In the genomic region with DNA sequence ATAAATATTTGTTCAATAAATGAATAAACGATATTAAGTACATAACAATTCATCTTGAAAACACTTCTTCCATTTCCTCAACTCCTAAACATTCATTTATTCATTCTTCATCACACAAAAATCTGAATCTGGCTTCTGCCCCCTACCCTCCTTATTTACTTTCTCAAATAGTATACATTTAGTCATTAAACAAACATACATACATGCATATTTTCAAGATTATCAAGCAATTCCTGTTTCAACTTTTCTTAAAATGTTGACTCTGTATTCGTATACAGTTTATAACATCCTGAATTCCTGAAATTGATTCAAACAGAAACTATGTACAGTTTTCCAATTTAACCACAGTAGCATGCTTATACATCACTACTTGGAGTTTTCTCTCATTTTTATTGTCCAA, we compare ENCODE assay signal across 18 cellular contexts.
DNase-seq lines count a peak whose midpoint lies in the region; ATAC-seq and TF ChIP-seq lines count a peak whose summit lies in the region.
"Had no signal": no experiment of that assay in that cellular context is flagged by ENCODE, and none has a peak within 500 bp of the region (broad histone marks: within the 10 kb centered on the region; RNA-seq: fewer than 3 reads in every experiment).

No MANE protein-coding gene starts in this region.

- no peak overlapping the region for H2AK5ac ChIP-seq in mesenchymal stem cell (ENCODE audit: low read length, severe bottlenecking)

- no peak overlapping the region for H3K4me3 Mint-ChIP-seq in Calu3 (ENCODE audit: low read depth, unreplicated experiment)
- no peak overlapping the region for H3K4me3 Mint-ChIP-seq in chondrocyte (ENCODE audit: unreplicated experiment)
- no peak overlapping the region for H3K4me3 Mint-ChIP-seq in GM23338

- H3K4ac ChIP-seq in mesenchymal stem cell (ENCODE audit: low read depth in 1 of 2, low read length in 2 of 2) = no peak overlapping the region

- H3K14ac ChIP-seq in mesenchymal stem cell (ENCODE audit: low read length in 2 of 2) = no peak overlapping the region

- no peak overlapping the region for H4K8ac ChIP-seq in mesenchymal stem cell (ENCODE audit: low read length)

- H3K27me3 Mint-ChIP-seq in Calu3 (ENCODE audit: unreplicated experiment) (no peaks in the 10 kb centered on the region), chondrocyte (ENCODE audit: low read depth) (no peaks in the 10 kb centered on the region), GM23338 (ENCODE audit: insufficient read depth, low read depth, poor library complexity) (no peaks in the 10 kb centered on the region)

- H2BK12ac ChIP-seq in mesenchymal stem cell (ENCODE audit: low read length in 2 of 2) = no peak overlapping the region

- CTCF ChIA-PET in Calu3 (lab: Charles Lee) = interaction anchor here (0.7 kb wide), 1 partner anchor 544 kb away, joined by 4 read pairs; no protein-coding TSS in a partner anchor
- CTCF ChIA-PET in PC-3 (lab: Charles Lee) = no interaction called here

- no peaks in the 10 kb centered on the region for H3K36me3 Mint-ChIP-seq in Calu3 (ENCODE audit: insufficient read depth, unreplicated experiment)
- H3K36me3 Mint-ChIP-seq in chondrocyte (ENCODE audit: low read depth) = peaks cover 1% of the 10 kb centered on the region
- no peaks in the 10 kb centered on the region for H3K36me3 Mint-ChIP-seq in GM23338 (ENCODE audit: low read depth)

- BruUV-seq in Calu3 (replicated peaks; lab: Mats Ljungman, UMichigan) (no TSS peak), PC-3 (replicated peaks; lab: Mats Ljungman, UMichigan) (no TSS peak)

- H2BK5ac ChIP-seq in mesenchymal stem cell (ENCODE audit: low read depth, low read length, poor library complexity, severe bottlenecking) = no peak overlapping the region

- H3K79me2 ChIP-seq in PC-3 (ENCODE audit: low read length) = peaks cover 14% of the 10 kb centered on the region; the same call in 1 of the 2 replicates
- H3K79me2 ChIP-seq in GM23338 (replicated peaks; ENCODE audit: insufficient read depth) = no peaks in the 10 kb centered on the region

- DNase-seq in Calu3 (no peak), PC-3 (peak; percentile 91), chondrocyte (ENCODE audit: low spot score) (no peak), mesenchymal stem cell (peak; percentile 53), GM23338 (ENCODE audit: low spot score) (no peak)
- DNase-seq: activated CD4-positive, alpha-beta T cell treated with anti-CD3 and anti-CD28 coated beads, Interleukin-2, amount 50 U/mL, for 48 hours; activated naive CD4-positive, alpha-beta T cell treated with anti-CD3 and anti-CD28 coated beads, Interleukin-2, amount 50 U/mL, for 16 hours; effector CD4-positive, alpha-beta T cell; gastrocnemius medialis; left lung; NCI-H1417; substantia nigra had no signal

- ATAC-seq in PC-3 (peak; percentile 67), HG02642 (IDR thresholded peaks at IDR 0.05; ENCODE audit: poor library complexity, unreplicated experiment) (no peak), HG02840 (IDR thresholded peaks at IDR 0.05; ENCODE audit: low FRiP score, unreplicated experiment) (no peak), GM23338 (no peak), GM21423 (IDR thresholded peaks at IDR 0.05; ENCODE audit: unreplicated experiment) (no peak)
- ATAC-seq: gastrocnemius medialis, left lung, sciatic nerve had no signal

- H3K4me3 ChIP-seq in PC-3 (ENCODE audit: low read length) (no peak overlapping the region; the same call in 1 of the 2 replicates), mesenchymal stem cell (ENCODE audit: insufficient read depth in 1 of 2, low read depth in 1 of 2, low read length in 2 of 2) (no peak overlapping the region), GM23338 (no peak overlapping the region)
- H3K4me3 ChIP-seq: gastrocnemius medialis, left lung had no signal

- H3K4me1 ChIP-seq in PC-3 (ENCODE audit: insufficient read depth, low read length) = peaks cover 43% of the 10 kb centered on the region
- H3K4me1 ChIP-seq in mesenchymal stem cell (ENCODE audit: control insufficient read depth, insufficient read depth, low read depth, low read length) = peaks cover 1% of the 10 kb centered on the region
- H3K4me1 ChIP-seq in GM23338 (ENCODE audit: insufficient read depth) = no peaks in the 10 kb centered on the region
- H3K4me1 ChIP-seq: gastrocnemius medialis, left lung had no signal

- H3K18ac ChIP-seq in mesenchymal stem cell (ENCODE audit: low read depth in 1 of 2, low read length in 2 of 2) = no peak overlapping the region

- H3K27ac Mint-ChIP-seq in Calu3 (ENCODE audit: unreplicated experiment) (peak overlapping the region; percentile 17), chondrocyte (ENCODE audit: unreplicated experiment) (peak overlapping the region; percentile 84), GM23338 (no peak overlapping the region)

- POLR2A ChIA-PET in PC-3 (lab: Charles Lee; ENCODE audit: unreplicated experiment) = interaction anchor here (0.6 to 0.7 kb wide), 2 partner anchors 12 to 266 kb away, joined by 3 to 4 read pairs; no protein-coding TSS in a partner anchor

- TF ChIP-seq CTCF in Calu3 (IDR thresholded peaks at IDR 0.05; ENCODE audit: unreplicated experiment) (no peak), PC-3 (conservative IDR thresholded peaks at IDR 0.05; ENCODE audit: low read depth, low read length) (no peak), chondrocyte (IDR thresholded peaks at IDR 0.05) (no peak), GM23338 (conservative IDR thresholded peaks at IDR 0.05; ENCODE audit: low read depth in 2 of 2) (no peak)

- H3K9ac ChIP-seq in PC-3 (ENCODE audit: low read length) = peak overlapping the region; percentile 82
- no peak overlapping the region for H3K9ac ChIP-seq in mesenchymal stem cell (ENCODE audit: low read length)

- H3K79me1 ChIP-seq in mesenchymal stem cell (replicated peaks; ENCODE audit: low read length, poor library complexity, severe bottlenecking) = no peaks in the 10 kb centered on the region

- H3K9me3 Mint-ChIP-seq in Calu3 (ENCODE audit: low read depth, unreplicated experiment) (peaks cover 2% of the 10 kb centered on the region), chondrocyte (ENCODE audit: low read depth) (no peaks in the 10 kb centered on the region), GM23338 (peaks cover 3% of the 10 kb centered on the region; the same call in 2 of the 3 replicates)

- H4K91ac ChIP-seq in mesenchymal stem cell (ENCODE audit: low read length) = no peak overlapping the region

- H3K4me1 Mint-ChIP-seq in Calu3 (ENCODE audit: low read depth, unreplicated experiment) = peaks cover 18% of the 10 kb centered on the region
- peaks cover 24% of the 10 kb centered on the region for H3K4me1 Mint-ChIP-seq in chondrocyte (ENCODE audit: low read depth)
- no peaks in the 10 kb centered on the region for H3K4me1 Mint-ChIP-seq in GM23338

- no peak overlapping the region for H2BK15ac ChIP-seq in mesenchymal stem cell (ENCODE audit: low read depth, poor library complexity, severe bottlenecking)

- WGBS in mesenchymal stem cell = 0% methylated on average over 2 of the region's 2 CpGs

- H3K9me3 ChIP-seq in PC-3 (ENCODE audit: low read length) = no peaks in the 10 kb centered on the region
- no peaks in the 10 kb centered on the region for H3K9me3 ChIP-seq in mesenchymal stem cell (ENCODE audit: control insufficient read depth, low read length)
- H3K9me3 ChIP-seq: gastrocnemius medialis, left lung, neutrophil had no signal

- H3K9me2 ChIP-seq in PC-3 (replicated peaks; ENCODE audit: low read length) = no peaks in the 10 kb centered on the region
- H3K9me2 ChIP-seq in GM23338 (ENCODE audit: insufficient read depth) = no peaks in the 10 kb centered on the region; the same call in 1 of the 2 replicates

- no peaks in the 10 kb centered on the region for H4K20me1 ChIP-seq in PC-3 (ENCODE audit: low read length)
- no peaks in the 10 kb centered on the region for H4K20me1 ChIP-seq in GM23338 (replicated peaks; ENCODE audit: insufficient read depth)

- intact Hi-C loops in Calu3 (cut with micrococcal nuclease; ENCODE audit: unreplicated experiment) = no loop called here
- intact Hi-C loops in PC-3 (cut with micrococcal nuclease) = loop anchor here (5.0 kb wide), 6 partner anchors 45 to 500 kb away; a partner anchor contains a TSS

- no peak overlapping the region for H3K23ac ChIP-seq in mesenchymal stem cell (ENCODE audit: low read length in 2 of 2)

- H3K27me3 ChIP-seq in PC-3 (ENCODE audit: low read length) (no peaks in the 10 kb centered on the region), mesenchymal stem cell (ENCODE audit: control insufficient read depth in 1 of 2, insufficient read depth in 1 of 2, low read length in 2 of 2) (no peaks in the 10 kb centered on the region), GM23338 (ENCODE audit: insufficient read depth) (no peaks in the 10 kb centered on the region)
- H3K27me3 ChIP-seq: gastrocnemius medialis, left lung, neutrophil had no signal

- peak overlapping the region; percentile 64; the same call in 1 of the 2 replicates for H3K4me2 ChIP-seq in PC-3 (ENCODE audit: low read length)
- H3K4me2 ChIP-seq in mesenchymal stem cell (ENCODE audit: low read length, poor library complexity, severe bottlenecking) = no peak overlapping the region
- H3K4me2 ChIP-seq in GM23338 = no peak overlapping the region

- H3K36me3 ChIP-seq in PC-3 (ENCODE audit: low read depth, low read length) (no peaks in the 10 kb centered on the region), mesenchymal stem cell (ENCODE audit: control insufficient read depth in 1 of 2, insufficient read depth in 2 of 2, low read depth in 1 of 2, low read length in 2 of 2) (no peaks in the 10 kb centered on the region), GM23338 (ENCODE audit: insufficient read depth) (no peaks in the 10 kb centered on the region)
- H3K36me3 ChIP-seq: gastrocnemius medialis, left lung, neutrophil had no signal

- H2AFZ ChIP-seq in PC-3 (ENCODE audit: low read length) = no peak overlapping the region
- H2AFZ ChIP-seq in mesenchymal stem cell (ENCODE audit: low read depth, low read length) = no peak overlapping the region
- H2AFZ ChIP-seq in GM23338 = no peak overlapping the region

- H3F3A ChIP-seq in PC-3 (ENCODE audit: low read length, unreplicated experiment) (peaks cover 6% of the 10 kb centered on the region), GM23338 (replicated peaks; ENCODE audit: low read depth) (no peaks in the 10 kb centered on the region)

- no peak overlapping the region for H2BK120ac ChIP-seq in mesenchymal stem cell (ENCODE audit: low read depth, low read length)

- H3K27ac ChIP-seq in PC-3 (ENCODE audit: low read length) (peak overlapping the region; percentile 99), mesenchymal stem cell (ENCODE audit: low read length, poor library complexity, severe bottlenecking) (no peak overlapping the region), GM23338 (ENCODE audit: low read depth) (no peak overlapping the region)
- H3K27ac ChIP-seq: gastrocnemius medialis, HL-60, left lung, neutrophil had no signal

Comparison
In these comparisons a context has a peak if more than half of its experiments do, and no peak if none do; other contexts are left out.
1. DNase-seq: peak in PC-3 (single experiment) and mesenchymal stem cell (single experiment); none in Calu3 (single experiment), chondrocyte (single experiment) and GM23338 (single experiment).